20 cellular contexts compared by ENCODE assay signal in genomic region chr13:34372581-34372980, GRCh38.
DNase-seq lines count a peak whose midpoint lies in the region; ATAC-seq and TF ChIP-seq lines count a peak whose summit lies in the region.
"Had no signal": no experiment of that assay in that cellular context is flagged by ENCODE, and none has a peak within 500 bp of the region (broad histone marks: within the 10 kb centered on the region; RNA-seq: fewer than 3 reads in every experiment).

No MANE protein-coding gene starts in this region.

- H3K27ac Mint-ChIP-seq in WTC11 (no peak overlapping the region), osteocyte (ENCODE audit: unreplicated experiment) (peak overlapping the region; percentile 21)
- H3K27ac Mint-ChIP-seq: B cell; CD4-positive, alpha-beta memory T cell had no signal

- no peaks in the 10 kb centered on the region for H3K4me1 ChIP-seq in HEK293 (ENCODE audit: control insufficient read depth, insufficient read depth, low read length)

- peaks cover 27% of the 10 kb centered on the region for H3K4me1 Mint-ChIP-seq in WTC11
- peaks cover 23% of the 10 kb centered on the region for H3K4me1 Mint-ChIP-seq in osteocyte (ENCODE audit: unreplicated experiment)
- H3K4me1 Mint-ChIP-seq: B cell; CD4-positive, alpha-beta memory T cell had no signal

- CTCF ChIA-PET in HEK293 (lab: Yijun Ruan, JAX) (no interaction called here), WTC11 (lab: Charles Lee) (no interaction called here)

- H3K36me3 ChIP-seq in HEK293 (ENCODE audit: control insufficient read depth in 2 of 2, insufficient read depth in 1 of 2, low read length in 2 of 2) (no peaks in the 10 kb centered on the region), WERI-Rb-1 (no peaks in the 10 kb centered on the region)

- H3K4me3 Mint-ChIP-seq in WTC11, result no peak overlapping the region
- H3K4me3 Mint-ChIP-seq in osteocyte (ENCODE audit: unreplicated experiment), result no peak overlapping the region
- H3K4me3 Mint-ChIP-seq: B cell; CD4-positive, alpha-beta memory T cell had no signal

- H3K36me3 Mint-ChIP-seq in WTC11 (no peaks in the 10 kb centered on the region), osteocyte (ENCODE audit: unreplicated experiment) (no peaks in the 10 kb centered on the region)
- H3K36me3 Mint-ChIP-seq: CD4-positive, alpha-beta memory T cell had no signal

- H3K4me3 ChIP-seq in HEK293 (ENCODE audit: low read depth, low read length), result no peak overlapping the region
- H3K4me3 ChIP-seq in WERI-Rb-1 (ENCODE audit: low read depth, low read length), result no peak overlapping the region

- H3K27me3 Mint-ChIP-seq in WTC11 (ENCODE audit: low read depth) (no peaks in the 10 kb centered on the region), osteocyte (ENCODE audit: unreplicated experiment) (no peaks in the 10 kb centered on the region)
- H3K27me3 Mint-ChIP-seq: B cell; CD4-positive, alpha-beta memory T cell had no signal

- H3K9me3 ChIP-seq in HEK293 (ENCODE audit: control insufficient read depth, insufficient read depth, low read depth, low read length), result no peaks in the 10 kb centered on the region
- H3K9me3 ChIP-seq in WERI-Rb-1 (ENCODE audit: severe bottlenecking), result no peaks in the 10 kb centered on the region

- ATAC-seq in WTC11, result peak; percentile 39; the same call in 1 of the 2 replicates

- H3K27me3 ChIP-seq in WERI-Rb-1 (ENCODE audit: insufficient read depth, low read depth, severe bottlenecking), result no peaks in the 10 kb centered on the region

- DNase-seq in Daoy (ENCODE audit: low read depth) (peak; percentile 5), WTC11 (ENCODE audit: low spot score) (no peak), osteocyte (ENCODE audit: extremely low spot score, unreplicated experiment) (no peak), activated gamma-delta T cell (lab: John Stamatoyannopoulos, UW) (no peak), cerebellar nuclear complex (lab: John Stamatoyannopoulos, UW) (no peak), WERI-Rb-1 (no peak)
- DNase-seq: Calu3; CD4-positive, alpha-beta memory T cell; DMS79; Karpas-422; MV-4-11; NCI-H1417 treated with DMSO at 0.1 percent for 48 hours; NCI-H1930; NCI-H2171; NCI-H446; NK-92 treated with Interleukin-12 subunit alpha and Interleukin-12 subunit beta, amount 100 ng/mL, for 24 hours; RPMI8226; SW 1271 had no signal

- TF ChIP-seq CTCF in HEK293 (tag by site-specific recombination; IDR thresholded peaks at IDR 0.05), result no peak
- no peak for TF ChIP-seq CTCF in WTC11 (IDR thresholded peaks at IDR 0.05)
- TF ChIP-seq CTCF in osteocyte (IDR thresholded peaks at IDR 0.05), result no peak
- no peak for TF ChIP-seq CTCF in WERI-Rb-1 (IDR thresholded peaks at IDR 0.05; ENCODE audit: low read depth, low read length)

- POLR2A ChIA-PET in HEK293 (lab: Yijun Ruan, JAX) (no interaction called here), WTC11 (lab: Charles Lee) (interaction anchor here (0.7 kb wide), 1 partner anchor 175 kb away, joined by 3 read pairs; no protein-coding TSS in a partner anchor)

- H3K9me3 Mint-ChIP-seq in WTC11 (no peaks in the 10 kb centered on the region), osteocyte (ENCODE audit: unreplicated experiment) (no peaks in the 10 kb centered on the region)

- no peak overlapping the region for H3K27ac ChIP-seq in HEK293 (ENCODE audit: extremely low read depth, low read depth, low read length)
- H3K27ac ChIP-seq in WERI-Rb-1, result no peak overlapping the region

TF ChIP-seq in HEK293, 187 proteins besides CTCF, POLR2A, EP300 and RAD21 (continues in another document):
- TF ChIP-seq SCRT2 (tag by site-specific recombination; IDR thresholded peaks at IDR 0.05) (0 out of 2 replicates have a peak, but pooled peaks have one; percentile 22), ZNF112 (tag by site-specific recombination; IDR thresholded peaks at IDR 0.05) (no peak), ZNF747 (tag by site-specific recombination; IDR thresholded peaks at IDR 0.05) (no peak), ZBTB11 (tag by site-specific recombination; conservative IDR thresholded peaks at IDR 0.05; ENCODE audit: low read depth) (no peak)

TF ChIP-seq in WTC11, 78 proteins besides CTCF, POLR2A, EP300 and RAD21:
- TF ChIP-seq ZNF423 (CRISPR knock-in tag; IDR thresholded peaks at IDR 0.05) (no peak), ZNF425 (CRISPR knock-in tag; conservative IDR thresholded peaks at IDR 0.05) (no peak)
